In the genomic region with DNA sequence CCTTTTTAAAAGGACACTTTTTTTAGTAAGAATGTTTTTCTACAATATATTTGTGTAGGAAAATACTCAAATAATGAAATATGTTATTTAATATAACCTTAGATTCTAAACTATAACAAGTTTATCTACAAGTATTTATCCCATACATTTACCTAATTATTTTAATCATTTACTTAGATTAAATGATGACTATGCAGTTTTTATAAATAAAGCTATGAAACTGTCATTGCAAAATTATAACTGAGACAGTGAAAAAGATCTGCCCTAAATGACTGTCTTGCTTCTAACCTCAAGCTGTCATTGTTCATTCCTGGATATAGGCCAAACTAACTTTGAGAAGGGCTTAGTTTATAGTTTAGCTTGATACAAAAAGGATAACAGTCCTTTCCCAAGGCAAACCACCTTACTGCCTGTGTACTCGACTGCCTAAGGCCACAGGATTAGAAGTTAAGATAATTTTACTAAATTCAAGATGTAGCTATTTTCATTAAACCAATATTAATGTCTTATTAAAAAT, we compare ENCODE assay signal across 29 cellular contexts.
DNase-seq lines count a peak whose midpoint lies in the region; ATAC-seq and TF ChIP-seq lines count a peak whose summit lies in the region.
"Had no signal": no experiment of that assay in that cellular context is flagged by ENCODE, and none has a peak within 500 bp of the region (broad histone marks: within the 10 kb centered on the region; RNA-seq: fewer than 3 reads in every experiment).

No MANE protein-coding gene starts in this region.

- no peak overlapping the region for H3K4me3 ChIP-seq in GM23338
- no peak overlapping the region for H3K4me3 ChIP-seq in RWPE2 (ENCODE audit: severe bottlenecking)
- no peak overlapping the region for H3K4me3 ChIP-seq in epithelial cell of esophagus (ENCODE audit: low read length)
- H3K4me3 ChIP-seq in upper lobe of right lung: no peak overlapping the region
- H3K4me3 ChIP-seq in CD4-positive, alpha-beta memory T cell (ENCODE audit: low read length in 2 of 2): no peak overlapping the region
- H3K4me3 ChIP-seq: colonic mucosa, HAP-1, heart left ventricle, thoracic aorta had no signal

- H3K4me1 ChIP-seq in GM23338 (ENCODE audit: insufficient read depth) (peaks cover 6% of the 10 kb centered on the region; the same call in 1 of the 2 replicates), RWPE2 (ENCODE audit: insufficient read depth, poor library complexity, severe bottlenecking) (peaks cover 15% of the 10 kb centered on the region), upper lobe of right lung (no peaks in the 10 kb centered on the region)
- H3K4me1 ChIP-seq in CD4-positive, alpha-beta memory T cell (ENCODE audit: insufficient read depth, low read length): no peaks in the 10 kb centered on the region
- H3K4me1 ChIP-seq: colonic mucosa, HAP-1, heart left ventricle had no signal

- ATAC-seq in GM23338: no peak
- ATAC-seq in RWPE2 (ENCODE audit: low read depth): peak; percentile 42; the same call in 1 of the 3 replicates
- ATAC-seq in upper lobe of right lung: no peak
- ATAC-seq: activated T-helper 17 cell treated with anti-CD3 and anti-CD28 coated beads, Interleukin-2, amount 50 U/mL, for 72 hours; left ventricle myocardium superior; right cardiac atrium; stimulated activated naive CD8-positive, alpha-beta T cell treated with anti-CD3 and anti-CD28 coated beads, Interleukin-15, amount 100 ng/mL, for 72 hours had no signal

- intact Hi-C loops in upper lobe of right lung (cut with DNase I): no loop called here
- intact Hi-C loops in CD4-positive, alpha-beta memory T cell (cut with micrococcal nuclease): no loop called here

- POLR2A ChIA-PET in CD4-positive, alpha-beta memory T cell (lab: Charles Lee; ENCODE audit: partially characterized antibody): no interaction called here

- no peak overlapping the region for H2AFZ ChIP-seq in GM23338

- H3F3A ChIP-seq in GM23338 (replicated peaks; ENCODE audit: low read depth): no peaks in the 10 kb centered on the region

- H3K27ac ChIP-seq in GM23338 (ENCODE audit: low read depth) (no peak overlapping the region), RWPE2 (ENCODE audit: poor library complexity, severe bottlenecking) (no peak overlapping the region), upper lobe of right lung (no peak overlapping the region)
- H3K27ac ChIP-seq in CD4-positive, alpha-beta memory T cell (ENCODE audit: low read depth, low read length): no peak overlapping the region
- H3K27ac ChIP-seq: 22Rv1, colonic mucosa, heart left ventricle, thoracic aorta had no signal

- peaks cover 8% of the 10 kb centered on the region; the same call in 2 of the 3 replicates for H3K36me3 Mint-ChIP-seq in GM23338 (ENCODE audit: low read depth)
- H3K36me3 Mint-ChIP-seq in CD4-positive, alpha-beta memory T cell: no peaks in the 10 kb centered on the region
- H3K36me3 Mint-ChIP-seq: activated naive CD4-positive, alpha-beta T cell treated with anti-CD3 and anti-CD28 coated beads, Interleukin-2, amount 50 U/mL, for 24 hours; CD4-positive, CD25-positive, alpha-beta regulatory T cell; naive B cell had no signal

- 0 out of 2 replicates have a peak overlapping the region, but pooled peaks have one; percentile 6 for H3K4me2 ChIP-seq in GM23338

- TF ChIP-seq CTCF in GM23338 (conservative IDR thresholded peaks at IDR 0.05; ENCODE audit: low read depth in 2 of 2): no peak
- TF ChIP-seq CTCF in RWPE2 (IDR thresholded peaks at IDR 0.05; ENCODE audit: poor library complexity, severe bottlenecking): no peak
- TF ChIP-seq CTCF in epithelial cell of esophagus (IDR thresholded peaks at IDR 0.05; ENCODE audit: insufficient read depth, low read depth, low read length, missing control alignments): no peak
- TF ChIP-seq CTCF in upper lobe of right lung (IDR thresholded peaks at IDR 0.05): no peak

- DNase-seq in DMS 273 (lab: John Stamatoyannopoulos, UW; ENCODE audit: unreplicated experiment) (peak; percentile 31), DMS 273 treated with DMSO at 0.1 percent for 48 hours (lab: John Stamatoyannopoulos, UW) (no peak), GM23338 (ENCODE audit: low spot score) (no peak), RWPE2 (ENCODE audit: low spot score) (no peak), epithelial cell of esophagus (ENCODE audit: low read depth) (peak; percentile 17), upper lobe of right lung (no peak)
- DNase-seq in stimulated activated naive CD4-positive, alpha-beta T cell treated with Interleukin-2 at 50 U/mL for 16 hours (lab: John Stamatoyannopoulos, UW): no peak
- no peak for DNase-seq in CD4-positive, alpha-beta memory T cell
- DNase-seq: activated CD4-positive, alpha-beta T cell treated with anti-CD3 and anti-CD28 coated beads for 4 hours; amygdala; CD4-positive, CD25-positive, alpha-beta regulatory T cell; colonic mucosa; effector CD8-positive, alpha-beta T cell; EL; foreskin fibroblast; heart left ventricle; left ventricle myocardium superior; naive B cell; NCI-H1694 treated with DMSO at 0.1 percent for 48 hours; NCI-H510A treated with DMSO at 0.1 percent for 48 hours; right cardiac atrium; stimulated activated CD8-positive, alpha-beta memory T cell treated with anti-CD3 and anti-CD28 coated beads, Interleukin-4, amount 100 ng/mL, for 48 hours; stimulated activated naive CD8-positive, alpha-beta T cell treated with anti-CD3 and anti-CD28 coated beads, Interleukin-15, amount 100 ng/mL, for 72 hours had no signal

- H4K20me1 ChIP-seq in GM23338 (replicated peaks; ENCODE audit: insufficient read depth): no peaks in the 10 kb centered on the region

- CTCF ChIA-PET in CD4-positive, alpha-beta memory T cell (lab: Charles Lee; ENCODE audit: partially characterized antibody): no interaction called here

- no peak overlapping the region for H3K27ac Mint-ChIP-seq in GM23338
- H3K27ac Mint-ChIP-seq in CD4-positive, alpha-beta memory T cell: no peak overlapping the region
- H3K27ac Mint-ChIP-seq: activated naive CD4-positive, alpha-beta T cell treated with anti-CD3 and anti-CD28 coated beads, Interleukin-2, amount 50 U/mL, for 24 hours; activated T-helper 17 cell treated with anti-CD3 and anti-CD28 coated beads, Interleukin-2, amount 50 U/mL, for 72 hours; CD4-positive, CD25-positive, alpha-beta regulatory T cell; naive B cell; stimulated activated naive CD8-positive, alpha-beta T cell treated with anti-CD3 and anti-CD28 coated beads, Interleukin-15, amount 100 ng/mL, for 72 hours; T-helper 2 cell treated with Interferon-gamma antibody and Interleukin-4, amounts not matched to agents 5 μg/mL and 100 μg/mL, for 36 hours had no signal

- peaks cover 1% of the 10 kb centered on the region for H3K27me3 Mint-ChIP-seq in GM23338 (ENCODE audit: insufficient read depth, low read depth, poor library complexity)
- H3K27me3 Mint-ChIP-seq in CD4-positive, alpha-beta memory T cell: no peaks in the 10 kb centered on the region
- H3K27me3 Mint-ChIP-seq: activated T-helper 17 cell treated with anti-CD3 and anti-CD28 coated beads, Interleukin-2, amount 50 U/mL, for 72 hours; CD4-positive, CD25-positive, alpha-beta regulatory T cell; stimulated activated naive CD8-positive, alpha-beta T cell treated with anti-CD3 and anti-CD28 coated beads, Interleukin-15, amount 100 ng/mL, for 72 hours had no signal

- peaks cover 9% of the 10 kb centered on the region; the same call in 1 of the 2 replicates for H3K9me2 ChIP-seq in GM23338 (ENCODE audit: insufficient read depth)

- no peak overlapping the region for H3K4me3 Mint-ChIP-seq in GM23338
- H3K4me3 Mint-ChIP-seq in CD4-positive, alpha-beta memory T cell: no peak overlapping the region
- H3K4me3 Mint-ChIP-seq: activated naive CD4-positive, alpha-beta T cell treated with anti-CD3 and anti-CD28 coated beads, Interleukin-2, amount 50 U/mL, for 24 hours; activated T-helper 17 cell treated with anti-CD3 and anti-CD28 coated beads, Interleukin-2, amount 50 U/mL, for 72 hours; CD4-positive, CD25-positive, alpha-beta regulatory T cell; naive B cell; stimulated activated naive CD8-positive, alpha-beta T cell treated with anti-CD3 and anti-CD28 coated beads, Interleukin-15, amount 100 ng/mL, for 72 hours; T-helper 2 cell treated with Interferon-gamma antibody and Interleukin-4, amounts not matched to agents 5 μg/mL and 100 μg/mL, for 36 hours had no signal

- H3K9me3 Mint-ChIP-seq in GM23338: peaks cover 18% of the 10 kb centered on the region
- H3K9me3 Mint-ChIP-seq in CD4-positive, alpha-beta memory T cell: peaks cover 0 to 5% (median 0%) of the 10 kb centered on the region in 8 donors
- H3K9me3 Mint-ChIP-seq: activated naive CD4-positive, alpha-beta T cell treated with anti-CD3 and anti-CD28 coated beads, Interleukin-2, amount 50 U/mL, for 24 hours; activated T-helper 17 cell treated with anti-CD3 and anti-CD28 coated beads, Interleukin-2, amount 50 U/mL, for 72 hours; stimulated activated naive CD8-positive, alpha-beta T cell treated with anti-CD3 and anti-CD28 coated beads, Interleukin-15, amount 100 ng/mL, for 72 hours; T-helper 2 cell treated with Interferon-gamma antibody and Interleukin-4, amounts not matched to agents 5 μg/mL and 100 μg/mL, for 36 hours had no signal

- H3K27me3 ChIP-seq in GM23338 (ENCODE audit: insufficient read depth) (no peaks in the 10 kb centered on the region), RWPE2 (ENCODE audit: insufficient read depth, poor library complexity, severe bottlenecking) (no peaks in the 10 kb centered on the region), upper lobe of right lung (no peaks in the 10 kb centered on the region)
- no peaks in the 10 kb centered on the region for H3K27me3 ChIP-seq in CD4-positive, alpha-beta memory T cell (ENCODE audit: insufficient read depth, low read length)
- H3K27me3 ChIP-seq: colonic mucosa, heart left ventricle had no signal

- H3K79me2 ChIP-seq in GM23338 (replicated peaks; ENCODE audit: insufficient read depth): no peaks in the 10 kb centered on the region

- 0 out of 2 replicates have a peak, but pooled peaks cover 3% of the 10 kb centered on the region for H3K36me3 ChIP-seq in GM23338 (ENCODE audit: insufficient read depth)
- H3K36me3 ChIP-seq in RWPE2 (ENCODE audit: low read depth): no peaks in the 10 kb centered on the region
- no peaks in the 10 kb centered on the region for H3K36me3 ChIP-seq in upper lobe of right lung
- no peaks in the 10 kb centered on the region for H3K36me3 ChIP-seq in CD4-positive, alpha-beta memory T cell (ENCODE audit: insufficient read depth, low read length)
- H3K36me3 ChIP-seq: colonic mucosa, HAP-1, heart left ventricle, thoracic aorta had no signal

- H3K9me3 ChIP-seq in RWPE2 (ENCODE audit: severe bottlenecking): no peaks in the 10 kb centered on the region
- H3K9me3 ChIP-seq in upper lobe of right lung: no peaks in the 10 kb centered on the region
- no peaks in the 10 kb centered on the region for H3K9me3 ChIP-seq in CD4-positive, alpha-beta memory T cell (ENCODE audit: control insufficient read depth in 1 of 2, low read length in 2 of 2)
- H3K9me3 ChIP-seq: colonic mucosa, HAP-1, heart left ventricle, thoracic aorta had no signal

- H3K4me1 Mint-ChIP-seq in GM23338: peaks cover 14% of the 10 kb centered on the region
- no peaks in the 10 kb centered on the region for H3K4me1 Mint-ChIP-seq in CD4-positive, alpha-beta memory T cell
- H3K4me1 Mint-ChIP-seq: activated naive CD4-positive, alpha-beta T cell treated with anti-CD3 and anti-CD28 coated beads, Interleukin-2, amount 50 U/mL, for 24 hours; activated T-helper 17 cell treated with anti-CD3 and anti-CD28 coated beads, Interleukin-2, amount 50 U/mL, for 72 hours; CD4-positive, CD25-positive, alpha-beta regulatory T cell; naive B cell; stimulated activated naive CD8-positive, alpha-beta T cell treated with anti-CD3 and anti-CD28 coated beads, Interleukin-15, amount 100 ng/mL, for 72 hours had no signal

Comparison
In these comparisons a context has a peak if more than half of its experiments do, and no peak if none do; other contexts are left out.
1. DNase-seq: peak in DMS 273 (single experiment) and epithelial cell of esophagus (single experiment); none in DMS 273 treated with DMSO at 0.1 percent for 48 hours (single experiment), GM23338 (single experiment), RWPE2 (single experiment), upper lobe of right lung (single experiment), stimulated activated naive CD4-positive, alpha-beta T cell treated with Interleukin-2 at 50 U/mL for 16 hours (single experiment) and CD4-positive, alpha-beta memory T cell (0 of 5).